ENCODE assay signal across 8 cellular contexts in the genomic region with DNA sequence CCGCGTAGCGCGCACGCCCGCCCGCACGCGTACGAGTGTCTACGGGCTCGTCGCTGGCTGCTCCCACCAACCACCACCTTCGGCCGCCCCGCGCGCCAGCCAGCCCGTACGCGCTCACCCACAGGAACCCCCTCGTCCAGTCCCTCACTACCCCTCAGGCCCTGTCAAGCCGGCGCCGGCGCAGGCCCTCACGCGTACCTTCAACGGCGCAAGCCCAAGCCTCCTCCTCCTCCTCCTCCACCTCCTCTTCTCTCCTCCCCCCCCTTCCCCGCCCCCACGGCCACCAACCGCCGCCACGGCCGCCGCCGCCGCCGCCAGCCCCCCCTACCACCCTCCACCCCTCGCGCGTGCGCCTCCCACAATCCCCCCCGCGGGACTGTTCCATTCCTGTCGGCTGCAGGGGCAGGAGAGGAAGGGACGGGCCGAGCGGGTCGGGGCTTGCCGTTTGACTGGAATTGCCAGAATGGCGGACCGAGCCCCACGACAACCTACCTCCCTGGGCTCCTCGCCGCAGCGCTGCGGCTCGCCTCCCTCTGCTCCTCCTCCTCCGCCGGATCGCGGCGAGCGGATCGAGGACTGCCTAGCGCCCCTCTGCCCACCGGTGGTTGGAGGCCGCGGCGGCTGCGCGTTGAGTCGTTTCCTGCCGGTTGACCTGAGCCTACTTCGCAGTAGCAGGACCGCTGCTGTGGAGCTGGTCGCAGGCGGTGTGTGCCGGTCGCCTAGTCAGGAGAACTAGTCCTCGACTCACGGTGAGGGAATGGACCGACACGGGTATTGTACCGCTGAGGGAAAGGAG. TPM values are rescaled to one million over a fixed set of nuclear protein-coding genes. Genes with fewer than 3 reads are reported as not detected.
DNase-seq lines count a peak whose midpoint lies in the region; ATAC-seq and TF ChIP-seq lines count a peak whose summit lies in the region.

A gene with protein sequence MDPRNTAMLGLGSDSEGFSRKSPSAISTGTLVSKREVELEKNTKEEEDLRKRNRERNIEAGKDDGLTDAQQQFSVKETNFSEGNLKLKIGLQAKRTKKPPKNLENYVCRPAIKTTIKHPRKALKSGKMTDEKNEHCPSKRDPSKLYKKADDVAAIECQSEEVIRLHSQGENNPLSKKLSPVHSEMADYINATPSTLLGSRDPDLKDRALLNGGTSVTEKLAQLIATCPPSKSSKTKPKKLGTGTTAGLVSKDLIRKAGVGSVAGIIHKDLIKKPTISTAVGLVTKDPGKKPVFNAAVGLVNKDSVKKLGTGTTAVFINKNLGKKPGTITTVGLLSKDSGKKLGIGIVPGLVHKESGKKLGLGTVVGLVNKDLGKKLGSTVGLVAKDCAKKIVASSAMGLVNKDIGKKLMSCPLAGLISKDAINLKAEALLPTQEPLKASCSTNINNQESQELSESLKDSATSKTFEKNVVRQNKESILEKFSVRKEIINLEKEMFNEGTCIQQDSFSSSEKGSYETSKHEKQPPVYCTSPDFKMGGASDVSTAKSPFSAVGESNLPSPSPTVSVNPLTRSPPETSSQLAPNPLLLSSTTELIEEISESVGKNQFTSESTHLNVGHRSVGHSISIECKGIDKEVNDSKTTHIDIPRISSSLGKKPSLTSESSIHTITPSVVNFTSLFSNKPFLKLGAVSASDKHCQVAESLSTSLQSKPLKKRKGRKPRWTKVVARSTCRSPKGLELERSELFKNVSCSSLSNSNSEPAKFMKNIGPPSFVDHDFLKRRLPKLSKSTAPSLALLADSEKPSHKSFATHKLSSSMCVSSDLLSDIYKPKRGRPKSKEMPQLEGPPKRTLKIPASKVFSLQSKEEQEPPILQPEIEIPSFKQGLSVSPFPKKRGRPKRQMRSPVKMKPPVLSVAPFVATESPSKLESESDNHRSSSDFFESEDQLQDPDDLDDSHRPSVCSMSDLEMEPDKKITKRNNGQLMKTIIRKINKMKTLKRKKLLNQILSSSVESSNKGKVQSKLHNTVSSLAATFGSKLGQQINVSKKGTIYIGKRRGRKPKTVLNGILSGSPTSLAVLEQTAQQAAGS (N-terminal part only) (minus strand): TSS at position 223 of the 796 bp plus-strand sequence. CDS start 41,284 bp downstream, outside the sequence.

- H3K9ac ChIP-seq in DND-41 (ENCODE audit: low read depth, low read length) (peak within 1 kb of the TSS; percentile 98), fibroblast of lung (ENCODE audit: insufficient read depth, low read length) (peak within 1 kb of the TSS; percentile 100)

- H3K4me1 ChIP-seq in DND-41 (ENCODE audit: insufficient read depth, low read length) (peaks cover 35% of the 10 kb centered on the region), fibroblast of lung (ENCODE audit: control insufficient read depth, extremely low read depth, insufficient read depth, low read length) (peaks cover 3% of the 10 kb centered on the region)

- H3K4me2 ChIP-seq in DND-41 (ENCODE audit: insufficient read depth, low read length) (peak within 1 kb of the TSS; percentile 64), fibroblast of lung (ENCODE audit: extremely low read depth, insufficient read depth, low read length) (peak within 1 kb of the TSS; percentile 88)

- H3K4me1 Mint-ChIP-seq in activated T-helper 17 cell treated with anti-CD3 and anti-CD28 coated beads, Interleukin-2, amount 50 U/mL, for 72 hours: peaks cover 15% of the 10 kb centered on the region
- peaks cover 19 to 59% (median 52%) of the 10 kb centered on the region in 4 donors for H3K4me1 Mint-ChIP-seq in naive thymus-derived CD8-positive, alpha-beta T cell
- H3K4me1 Mint-ChIP-seq in stimulated activated naive B cell treated with anti-CD40 and anti-IgM and Interleukin-4, amounts not matched to agents 10 μg/mL and 1 μg/mL and 100 μg/mL, for 72 hours: peaks cover 14 to 45% of the 10 kb centered on the region in 2 donors

- CTCF ChIA-PET in RWPE1 (lab: Yijun Ruan, JAX): no interaction called here

- H3K4me3 ChIP-seq in DND-41 (ENCODE audit: low read depth in 1 of 2, low read length in 2 of 2) (peak within 1 kb of the TSS; percentile 91 to 99), fibroblast of lung (replicated peaks in 1 of 4; ENCODE audit: control extremely low read depth in 1 of 4, insufficient read depth in 1 of 4, low read depth in 3 of 4, low read length in 4 of 4) (peak within 1 kb of the TSS; percentile 75 to 87 (median 84))

- H3K27me3 ChIP-seq in DND-41 (ENCODE audit: insufficient read depth, low read length, poor library complexity) (no peaks in the 10 kb centered on the region), fibroblast of lung (ENCODE audit: control insufficient read depth, insufficient read depth, low read length) (no peaks in the 10 kb centered on the region)

- H2AFZ ChIP-seq in DND-41 (ENCODE audit: low read depth, low read length) (peak within 1 kb of the TSS; percentile 100), fibroblast of lung (ENCODE audit: low read length) (peak within 1 kb of the TSS; percentile 97)

- ATAC-seq in DND-41 (ENCODE audit: insufficient read depth, low read depth): peak; percentile 82
- ATAC-seq in activated T-helper 17 cell treated with anti-CD3 and anti-CD28 coated beads, Interleukin-2, amount 50 U/mL, for 72 hours (replicated peaks): peak; percentile 87
- ATAC-seq in naive thymus-derived CD8-positive, alpha-beta T cell: peak; percentile 77 to 79
- peak; percentile 84 to 89 for ATAC-seq in stimulated activated naive B cell treated with anti-CD40 and anti-IgM and Interleukin-4, amounts not matched to agents 10 μg/mL and 1 μg/mL and 100 μg/mL, for 72 hours (replicated peaks)

- H4K20me1 ChIP-seq in DND-41 (ENCODE audit: insufficient read depth, low read length): peaks cover 19% of the 10 kb centered on the region
- no peaks in the 10 kb centered on the region for H4K20me1 ChIP-seq in fibroblast of lung (ENCODE audit: control insufficient read depth, extremely low read depth, insufficient read depth, low read length)

- POLR2A ChIA-PET in RWPE1 (lab: Yijun Ruan, JAX; ENCODE audit: low non-redundant PET): no interaction called here
- POLR2A ChIA-PET in naive thymus-derived CD8-positive, alpha-beta T cell (lab: Charles Lee): interaction anchor here (0.5 to 1.8 kb wide), 14 partner anchors 9 to 368 kb away, joined by 3 to 9 read pairs (median 4); a partner anchor contains a TSS

- H3K27me3 Mint-ChIP-seq in activated T-helper 17 cell treated with anti-CD3 and anti-CD28 coated beads, Interleukin-2, amount 50 U/mL, for 72 hours: no peaks in the 10 kb centered on the region
- no peaks in the 10 kb centered on the region for H3K27me3 Mint-ChIP-seq in naive thymus-derived CD8-positive, alpha-beta T cell
- no peaks in the 10 kb centered on the region for H3K27me3 Mint-ChIP-seq in stimulated activated naive B cell treated with anti-CD40 and anti-IgM and Interleukin-4, amounts not matched to agents 10 μg/mL and 1 μg/mL and 100 μg/mL, for 72 hours

- H3K4me3 Mint-ChIP-seq in activated T-helper 17 cell treated with anti-CD3 and anti-CD28 coated beads, Interleukin-2, amount 50 U/mL, for 72 hours: peak within 1 kb of the TSS; percentile 95
- H3K4me3 Mint-ChIP-seq in naive thymus-derived CD8-positive, alpha-beta T cell: peak within 1 kb of the TSS; percentile 97 to 100 (median 98)
- peak within 1 kb of the TSS; percentile 99 to 100 for H3K4me3 Mint-ChIP-seq in stimulated activated naive B cell treated with anti-CD40 and anti-IgM and Interleukin-4, amounts not matched to agents 10 μg/mL and 1 μg/mL and 100 μg/mL, for 72 hours

- TF ChIP-seq CTCF in DND-41 (IDR thresholded peaks at IDR 0.05; ENCODE audit: borderline replicate concordance, extremely low read depth, low read length, poor library complexity, severe bottlenecking): peak; percentile 11
- no peak for TF ChIP-seq CTCF in RWPE1 (conservative IDR thresholded peaks at IDR 0.05; ENCODE audit: low read depth)
- TF ChIP-seq CTCF in fibroblast of lung (conservative IDR thresholded peaks at IDR 0.05 in 1 of 2, IDR thresholded peaks at IDR 0.05 in 1 of 2; ENCODE audit: low read depth in 1 of 2, low read length in 2 of 2): no peak

- DNase-seq in DND-41 (peak; percentile 94), GOT3 (lab: John Stamatoyannopoulos, UW) (peak; percentile 85), LoVo (ENCODE audit: low spot score) (peak; percentile 90), RWPE1 (ENCODE audit: low spot score) (peak; percentile 94), fibroblast of lung (ENCODE audit: low read depth in 2 of 2) (peak; percentile 92)
- DNase-seq in naive thymus-derived CD8-positive, alpha-beta T cell: peak; percentile 83 to 96 (median 91)
- DNase-seq in stimulated activated naive B cell treated with anti-CD40 and anti-IgM and Interleukin-4, amounts not matched to agents 10 μg/mL and 1 μg/mL and 100 μg/mL, for 72 hours: peak; percentile 88

- H3K9me3 Mint-ChIP-seq in activated T-helper 17 cell treated with anti-CD3 and anti-CD28 coated beads, Interleukin-2, amount 50 U/mL, for 72 hours: no peaks in the 10 kb centered on the region
- no peaks in the 10 kb centered on the region for H3K9me3 Mint-ChIP-seq in naive thymus-derived CD8-positive, alpha-beta T cell
- no peaks in the 10 kb centered on the region for H3K9me3 Mint-ChIP-seq in stimulated activated naive B cell treated with anti-CD40 and anti-IgM and Interleukin-4, amounts not matched to agents 10 μg/mL and 1 μg/mL and 100 μg/mL, for 72 hours

- H3K27ac ChIP-seq in DND-41 (ENCODE audit: low read length) (peak within 1 kb of the TSS; percentile 100), RWPE1 (peak within 1 kb of the TSS; percentile 94), fibroblast of lung (ENCODE audit: insufficient read depth, low read length) (peak within 1 kb of the TSS; percentile 99)

- no peaks in the 10 kb centered on the region for H3K9me3 ChIP-seq in DND-41 (ENCODE audit: insufficient read depth, low read length, severe bottlenecking)
- H3K9me3 ChIP-seq in fibroblast of lung (ENCODE audit: control insufficient read depth, insufficient read depth, low read depth, low read length): no peaks in the 10 kb centered on the region

- peaks cover 63% of the 10 kb centered on the region for H3K36me3 Mint-ChIP-seq in activated T-helper 17 cell treated with anti-CD3 and anti-CD28 coated beads, Interleukin-2, amount 50 U/mL, for 72 hours (ENCODE audit: low read depth)
- peaks cover 2 to 14% (median 7%) of the 10 kb centered on the region in 3 donors for H3K36me3 Mint-ChIP-seq in naive thymus-derived CD8-positive, alpha-beta T cell
- H3K36me3 Mint-ChIP-seq in stimulated activated naive B cell treated with anti-CD40 and anti-IgM and Interleukin-4, amounts not matched to agents 10 μg/mL and 1 μg/mL and 100 μg/mL, for 72 hours: peaks cover 8 to 13% of the 10 kb centered on the region in 2 donors

- peak within 1 kb of the TSS; percentile 97 for H3K27ac Mint-ChIP-seq in activated T-helper 17 cell treated with anti-CD3 and anti-CD28 coated beads, Interleukin-2, amount 50 U/mL, for 72 hours
- peak within 1 kb of the TSS; percentile 95 to 100 (median 98) for H3K27ac Mint-ChIP-seq in naive thymus-derived CD8-positive, alpha-beta T cell
- peak within 1 kb of the TSS; percentile 98 for H3K27ac Mint-ChIP-seq in stimulated activated naive B cell treated with anti-CD40 and anti-IgM and Interleukin-4, amounts not matched to agents 10 μg/mL and 1 μg/mL and 100 μg/mL, for 72 hours

- H3K79me2 ChIP-seq in DND-41 (ENCODE audit: insufficient read depth, low read length) (peaks cover 88% of the 10 kb centered on the region), fibroblast of lung (ENCODE audit: control insufficient read depth, insufficient read depth, low read length) (peaks cover 72% of the 10 kb centered on the region)

- peaks cover 17% of the 10 kb centered on the region for H3K36me3 ChIP-seq in DND-41 (ENCODE audit: insufficient read depth, low read length)
- H3K36me3 ChIP-seq in fibroblast of lung (ENCODE audit: control insufficient read depth, insufficient read depth, low read length): no peaks in the 10 kb centered on the region

RNA-seq across cellular contexts. Expression of the gene that starts here (rescaled TPM):
- 10 to 100 TPM; 42.5 to 71.1 TPM for total RNA-seq in activated T-helper 17 cell treated with anti-CD3 and anti-CD28 coated beads, Interleukin-2, amount 50 U/mL, for 72 hours
- 25.4 and 35.7 TPM in 2 replicates for total RNA-seq in fibroblast of lung
- 16.9 and 19.4 TPM in 2 replicates for polyA plus RNA-seq in fibroblast of lung
- polyA plus RNA-seq in fibroblast of lung (2012): 8.6 and 11.6 TPM in 2 replicates
- polyA minus RNA-seq in fibroblast of lung (ENCODE audit: low replicate concordance): 19.9 and 24.6 TPM in 2 replicates
- total RNA-seq in naive thymus-derived CD8-positive, alpha-beta T cell: 100 to 1,000 TPM in 1 of 2 experiments, 10 to 100 TPM in 1; 96.5 to 102 TPM
- polyA plus RNA-seq in naive thymus-derived CD8-positive, alpha-beta T cell: 10 to 100 TPM; 12.2 to 22.0 (median 13.9) TPM

Comparison
In these comparisons a context has a peak if more than half of its experiments do, and no peak if none do; other contexts are left out.
1. Peak in every context shown above with its lines: DNase-seq, ATAC-seq, H3K4me3 ChIP-seq and H3K27ac ChIP-seq.